1 cellular context compared by ENCODE assay signal in the genomic region with DNA sequence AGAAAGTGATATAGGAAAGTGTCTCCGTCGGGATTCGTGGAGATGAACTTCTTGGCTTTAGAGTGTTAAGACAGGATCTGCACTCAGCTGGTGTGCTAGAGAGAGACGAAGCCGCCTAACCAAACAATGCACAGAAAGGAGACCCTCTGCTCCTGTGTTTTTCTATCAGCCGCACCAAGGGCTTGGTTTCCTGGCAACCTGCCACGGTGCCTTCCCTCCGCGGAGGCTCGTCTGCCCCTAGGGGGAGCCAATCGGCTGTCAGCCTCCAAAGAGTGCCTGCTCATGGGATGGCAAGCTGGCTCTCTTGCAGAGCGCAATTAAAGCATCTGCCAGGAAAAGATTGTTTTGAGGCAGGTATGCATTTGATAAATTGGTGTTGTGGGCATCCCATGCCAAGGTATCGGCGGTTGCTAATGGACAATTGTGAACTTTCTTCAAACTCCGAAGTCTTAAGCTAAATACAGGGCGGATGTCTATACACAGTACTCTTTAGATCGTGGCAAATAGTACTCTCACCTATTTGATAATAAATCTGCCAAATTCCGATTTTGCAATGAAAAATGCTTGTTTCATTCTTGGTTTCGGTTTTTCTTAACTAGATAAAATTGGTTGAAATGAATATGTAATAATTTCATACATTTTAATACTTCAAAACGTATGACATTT.
TF ChIP-seq lines count a peak whose summit lies in the region.

No MANE protein-coding gene starts in this region.

TF ChIP-seq in HepG2, 621 proteins besides CTCF, POLR2A, EP300 and RAD21 (continued from another document and continues in another):
- TF ChIP-seq, protein P1, sequence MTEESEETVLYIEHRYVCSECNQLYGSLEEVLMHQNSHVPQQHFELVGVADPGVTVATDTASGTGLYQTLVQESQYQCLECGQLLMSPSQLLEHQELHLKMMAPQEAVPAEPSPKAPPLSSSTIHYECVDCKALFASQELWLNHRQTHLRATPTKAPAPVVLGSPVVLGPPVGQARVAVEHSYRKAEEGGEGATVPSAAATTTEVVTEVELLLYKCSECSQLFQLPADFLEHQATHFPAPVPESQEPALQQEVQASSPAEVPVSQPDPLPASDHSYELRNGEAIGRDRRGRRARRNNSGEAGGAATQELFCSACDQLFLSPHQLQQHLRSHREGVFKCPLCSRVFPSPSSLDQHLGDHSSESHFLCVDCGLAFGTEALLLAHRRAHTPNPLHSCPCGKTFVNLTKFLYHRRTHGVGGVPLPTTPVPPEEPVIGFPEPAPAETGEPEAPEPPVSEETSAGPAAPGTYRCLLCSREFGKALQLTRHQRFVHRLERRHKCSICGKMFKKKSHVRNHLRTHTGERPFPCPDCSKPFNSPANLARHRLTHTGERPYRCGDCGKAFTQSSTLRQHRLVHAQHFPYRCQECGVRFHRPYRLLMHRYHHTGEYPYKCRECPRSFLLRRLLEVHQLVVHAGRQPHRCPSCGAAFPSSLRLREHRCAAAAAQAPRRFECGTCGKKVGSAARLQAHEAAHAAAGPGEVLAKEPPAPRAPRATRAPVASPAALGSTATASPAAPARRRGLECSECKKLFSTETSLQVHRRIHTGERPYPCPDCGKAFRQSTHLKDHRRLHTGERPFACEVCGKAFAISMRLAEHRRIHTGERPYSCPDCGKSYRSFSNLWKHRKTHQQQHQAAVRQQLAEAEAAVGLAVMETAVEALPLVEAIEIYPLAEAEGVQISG (CRISPR knock-in tag; IDR thresholded peaks at IDR 0.05): peak; percentile 56
- no peak for TF ChIP-seq HOXD1 (CRISPR knock-in tag; IDR thresholded peaks at IDR 0.05)
- no peak for TF ChIP-seq ZFP1 (CRISPR knock-in tag; IDR thresholded peaks at IDR 0.05)
- TF ChIP-seq, protein P2, sequence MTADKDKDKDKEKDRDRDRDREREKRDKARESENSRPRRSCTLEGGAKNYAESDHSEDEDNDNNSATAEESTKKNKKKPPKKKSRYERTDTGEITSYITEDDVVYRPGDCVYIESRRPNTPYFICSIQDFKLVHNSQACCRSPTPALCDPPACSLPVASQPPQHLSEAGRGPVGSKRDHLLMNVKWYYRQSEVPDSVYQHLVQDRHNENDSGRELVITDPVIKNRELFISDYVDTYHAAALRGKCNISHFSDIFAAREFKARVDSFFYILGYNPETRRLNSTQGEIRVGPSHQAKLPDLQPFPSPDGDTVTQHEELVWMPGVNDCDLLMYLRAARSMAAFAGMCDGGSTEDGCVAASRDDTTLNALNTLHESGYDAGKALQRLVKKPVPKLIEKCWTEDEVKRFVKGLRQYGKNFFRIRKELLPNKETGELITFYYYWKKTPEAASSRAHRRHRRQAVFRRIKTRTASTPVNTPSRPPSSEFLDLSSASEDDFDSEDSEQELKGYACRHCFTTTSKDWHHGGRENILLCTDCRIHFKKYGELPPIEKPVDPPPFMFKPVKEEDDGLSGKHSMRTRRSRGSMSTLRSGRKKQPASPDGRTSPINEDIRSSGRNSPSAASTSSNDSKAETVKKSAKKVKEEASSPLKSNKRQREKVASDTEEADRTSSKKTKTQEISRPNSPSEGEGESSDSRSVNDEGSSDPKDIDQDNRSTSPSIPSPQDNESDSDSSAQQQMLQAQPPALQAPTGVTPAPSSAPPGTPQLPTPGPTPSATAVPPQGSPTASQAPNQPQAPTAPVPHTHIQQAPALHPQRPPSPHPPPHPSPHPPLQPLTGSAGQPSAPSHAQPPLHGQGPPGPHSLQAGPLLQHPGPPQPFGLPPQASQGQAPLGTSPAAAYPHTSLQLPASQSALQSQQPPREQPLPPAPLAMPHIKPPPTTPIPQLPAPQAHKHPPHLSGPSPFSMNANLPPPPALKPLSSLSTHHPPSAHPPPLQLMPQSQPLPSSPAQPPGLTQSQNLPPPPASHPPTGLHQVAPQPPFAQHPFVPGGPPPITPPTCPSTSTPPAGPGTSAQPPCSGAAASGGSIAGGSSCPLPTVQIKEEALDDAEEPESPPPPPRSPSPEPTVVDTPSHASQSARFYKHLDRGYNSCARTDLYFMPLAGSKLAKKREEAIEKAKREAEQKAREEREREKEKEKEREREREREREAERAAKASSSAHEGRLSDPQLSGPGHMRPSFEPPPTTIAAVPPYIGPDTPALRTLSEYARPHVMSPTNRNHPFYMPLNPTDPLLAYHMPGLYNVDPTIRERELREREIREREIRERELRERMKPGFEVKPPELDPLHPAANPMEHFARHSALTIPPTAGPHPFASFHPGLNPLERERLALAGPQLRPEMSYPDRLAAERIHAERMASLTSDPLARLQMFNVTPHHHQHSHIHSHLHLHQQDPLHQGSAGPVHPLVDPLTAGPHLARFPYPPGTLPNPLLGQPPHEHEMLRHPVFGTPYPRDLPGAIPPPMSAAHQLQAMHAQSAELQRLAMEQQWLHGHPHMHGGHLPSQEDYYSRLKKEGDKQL (CRISPR knock-in tag; IDR thresholded peaks at IDR 0.05; ENCODE audit: low read depth): no peak
- TF ChIP-seq, protein P3, sequence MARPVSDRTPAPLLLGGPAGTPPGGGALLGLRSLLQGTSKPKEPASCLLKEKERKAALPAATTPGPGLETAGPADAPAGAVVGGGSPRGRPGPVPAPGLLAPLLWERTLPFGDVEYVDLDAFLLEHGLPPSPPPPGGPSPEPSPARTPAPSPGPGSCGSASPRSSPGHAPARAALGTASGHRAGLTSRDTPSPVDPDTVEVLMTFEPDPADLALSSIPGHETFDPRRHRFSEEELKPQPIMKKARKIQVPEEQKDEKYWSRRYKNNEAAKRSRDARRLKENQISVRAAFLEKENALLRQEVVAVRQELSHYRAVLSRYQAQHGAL (CRISPR knock-in tag; IDR thresholded peaks at IDR 0.05; ENCODE audit: not compliant biosample characterization): no peak
- no peak for TF ChIP-seq TBP (CRISPR knock-in tag; IDR thresholded peaks at IDR 0.05)
- TF ChIP-seq HDAC2 (CRISPR knock-in tag; IDR thresholded peaks at IDR 0.05): no peak
- peak; percentile 82; the same call in 1 of the 2 replicates for TF ChIP-seq KDM2A (CRISPR knock-in tag; IDR thresholded peaks at IDR 0.05; ENCODE audit: borderline replicate concordance, low read depth)
- no peak for TF ChIP-seq KAT2B (IDR thresholded peaks at IDR 0.05; ENCODE audit: borderline replicate concordance, low read depth, low read length)
- peak; percentile 22; the same call in 1 of the 2 replicates for TF ChIP-seq HCFC1 (IDR thresholded peaks at IDR 0.05; ENCODE audit: low read depth, low read length)
- TF ChIP-seq ZNF124 (CRISPR knock-in tag; IDR thresholded peaks at IDR 0.05): no peak
- TF ChIP-seq CBX5 (CRISPR knock-in tag; IDR thresholded peaks at IDR 0.05; ENCODE audit: borderline replicate concordance): peak; percentile 55; the same call in 1 of the 2 replicates
- TF ChIP-seq, protein P4, sequence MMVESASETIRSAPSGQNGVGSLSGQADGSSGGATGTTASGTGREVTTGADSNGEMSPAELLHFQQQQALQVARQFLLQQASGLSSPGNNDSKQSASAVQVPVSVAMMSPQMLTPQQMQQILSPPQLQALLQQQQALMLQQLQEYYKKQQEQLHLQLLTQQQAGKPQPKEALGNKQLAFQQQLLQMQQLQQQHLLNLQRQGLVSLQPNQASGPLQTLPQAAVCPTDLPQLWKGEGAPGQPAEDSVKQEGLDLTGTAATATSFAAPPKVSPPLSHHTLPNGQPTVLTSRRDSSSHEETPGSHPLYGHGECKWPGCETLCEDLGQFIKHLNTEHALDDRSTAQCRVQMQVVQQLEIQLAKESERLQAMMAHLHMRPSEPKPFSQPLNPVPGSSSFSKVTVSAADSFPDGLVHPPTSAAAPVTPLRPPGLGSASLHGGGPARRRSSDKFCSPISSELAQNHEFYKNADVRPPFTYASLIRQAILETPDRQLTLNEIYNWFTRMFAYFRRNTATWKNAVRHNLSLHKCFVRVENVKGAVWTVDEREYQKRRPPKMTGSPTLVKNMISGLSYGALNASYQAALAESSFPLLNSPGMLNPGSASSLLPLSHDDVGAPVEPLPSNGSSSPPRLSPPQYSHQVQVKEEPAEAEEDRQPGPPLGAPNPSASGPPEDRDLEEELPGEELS (CRISPR knock-in tag; IDR thresholded peaks at IDR 0.05): no peak
- 0 out of 2 replicates have a peak, but pooled peaks have one; percentile 36 for TF ChIP-seq ZNF891 (CRISPR knock-in tag; IDR thresholded peaks at IDR 0.05)
- TF ChIP-seq, protein P5, sequence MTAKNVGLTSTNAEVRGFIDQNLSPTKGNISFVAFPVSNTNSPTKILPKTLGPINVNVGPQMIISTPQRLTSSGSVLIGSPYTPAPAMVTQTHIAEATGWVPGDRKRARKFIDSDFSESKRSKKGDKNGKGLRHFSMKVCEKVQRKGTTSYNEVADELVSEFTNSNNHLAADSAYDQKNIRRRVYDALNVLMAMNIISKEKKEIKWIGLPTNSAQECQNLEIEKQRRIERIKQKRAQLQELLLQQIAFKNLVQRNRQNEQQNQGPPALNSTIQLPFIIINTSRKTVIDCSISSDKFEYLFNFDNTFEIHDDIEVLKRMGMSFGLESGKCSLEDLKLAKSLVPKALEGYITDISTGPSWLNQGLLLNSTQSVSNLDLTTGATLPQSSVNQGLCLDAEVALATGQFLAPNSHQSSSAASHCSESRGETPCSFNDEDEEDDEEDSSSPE (CRISPR knock-in tag; IDR thresholded peaks at IDR 0.05): 0 out of 2 replicates have a peak, but pooled peaks have one; percentile 27
- no peak for TF ChIP-seq SAP130 (CRISPR knock-in tag; IDR thresholded peaks at IDR 0.05; ENCODE audit: low read depth)
- peak; percentile 46 for TF ChIP-seq TEAD3 (CRISPR knock-in tag; optimal IDR thresholded peaks at IDR 0.05; ENCODE audit: borderline replicate concordance)
- TF ChIP-seq AKAP8 (CRISPR knock-in tag; IDR thresholded peaks at IDR 0.05): no peak
- no peak for TF ChIP-seq ZFP82 (CRISPR knock-in tag; IDR thresholded peaks at IDR 0.05; ENCODE audit: borderline replicate concordance)
- TF ChIP-seq KLF15 (CRISPR knock-in tag; IDR thresholded peaks at IDR 0.05; ENCODE audit: borderline replicate concordance): no peak
- peak; percentile 66 for TF ChIP-seq STAG1 (CRISPR knock-in tag; IDR thresholded peaks at IDR 0.05)
- TF ChIP-seq, protein P6, sequence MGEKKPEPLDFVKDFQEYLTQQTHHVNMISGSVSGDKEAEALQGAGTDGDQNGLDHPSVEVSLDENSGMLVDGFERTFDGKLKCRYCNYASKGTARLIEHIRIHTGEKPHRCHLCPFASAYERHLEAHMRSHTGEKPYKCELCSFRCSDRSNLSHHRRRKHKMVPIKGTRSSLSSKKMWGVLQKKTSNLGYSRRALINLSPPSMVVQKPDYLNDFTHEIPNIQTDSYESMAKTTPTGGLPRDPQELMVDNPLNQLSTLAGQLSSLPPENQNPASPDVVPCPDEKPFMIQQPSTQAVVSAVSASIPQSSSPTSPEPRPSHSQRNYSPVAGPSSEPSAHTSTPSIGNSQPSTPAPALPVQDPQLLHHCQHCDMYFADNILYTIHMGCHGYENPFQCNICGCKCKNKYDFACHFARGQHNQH (CRISPR knock-in tag; IDR thresholded peaks at IDR 0.05): peak; percentile 56; the same call in 1 of the 2 replicates
- TF ChIP-seq PAWR (CRISPR knock-in tag; IDR thresholded peaks at IDR 0.05; ENCODE audit: borderline replicate concordance): no peak
- no peak for TF ChIP-seq PHF5A (CRISPR knock-in tag; IDR thresholded peaks at IDR 0.05; ENCODE audit: low read depth, unreplicated experiment)
- 0 out of 2 replicates have a peak, but pooled peaks have one; percentile 40 for TF ChIP-seq ZMYM4 (CRISPR knock-in tag; IDR thresholded peaks at IDR 0.05)
- TF ChIP-seq, protein P7, sequence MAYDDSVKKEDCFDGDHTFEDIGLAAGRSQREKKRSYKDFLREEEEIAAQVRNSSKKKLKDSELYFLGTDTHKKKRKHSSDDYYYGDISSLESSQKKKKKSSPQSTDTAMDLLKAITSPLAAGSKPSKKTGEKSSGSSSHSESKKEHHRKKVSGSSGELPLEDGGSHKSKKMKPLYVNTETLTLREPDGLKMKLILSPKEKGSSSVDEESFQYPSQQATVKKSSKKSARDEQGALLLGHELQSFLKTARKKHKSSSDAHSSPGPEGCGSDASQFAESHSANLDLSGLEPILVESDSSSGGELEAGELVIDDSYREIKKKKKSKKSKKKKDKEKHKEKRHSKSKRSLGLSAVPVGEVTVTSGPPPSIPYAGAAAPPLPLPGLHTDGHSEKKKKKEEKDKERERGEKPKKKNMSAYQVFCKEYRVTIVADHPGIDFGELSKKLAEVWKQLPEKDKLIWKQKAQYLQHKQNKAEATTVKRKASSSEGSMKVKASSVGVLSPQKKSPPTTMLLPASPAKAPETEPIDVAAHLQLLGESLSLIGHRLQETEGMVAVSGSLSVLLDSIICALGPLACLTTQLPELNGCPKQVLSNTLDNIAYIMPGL (CRISPR knock-in tag; IDR thresholded peaks at IDR 0.05; ENCODE audit: borderline replicate concordance in 1 of 2, low read depth in 1 of 2): peak; percentile 33 to 61; a peak in 1 of 4 replicates
- TF ChIP-seq MED8 (CRISPR knock-in tag; IDR thresholded peaks at IDR 0.05; ENCODE audit: insufficient replicate concordance): no peak
- TF ChIP-seq, protein P8, sequence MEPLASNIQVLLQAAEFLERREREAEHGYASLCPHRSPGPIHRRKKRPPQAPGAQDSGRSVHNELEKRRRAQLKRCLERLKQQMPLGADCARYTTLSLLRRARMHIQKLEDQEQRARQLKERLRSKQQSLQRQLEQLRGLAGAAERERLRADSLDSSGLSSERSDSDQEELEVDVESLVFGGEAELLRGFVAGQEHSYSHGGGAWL (CRISPR knock-in tag; IDR thresholded peaks at IDR 0.05): no peak
- no peak for TF ChIP-seq ZNF570 (CRISPR knock-in tag; IDR thresholded peaks at IDR 0.05; ENCODE audit: borderline replicate concordance)
- TF ChIP-seq RNF2 (conservative IDR thresholded peaks at IDR 0.05; ENCODE audit: low read depth): no peak
- TF ChIP-seq ZNF530 (CRISPR knock-in tag; IDR thresholded peaks at IDR 0.05; ENCODE audit: low read depth): no peak
- TF ChIP-seq, protein P9, sequence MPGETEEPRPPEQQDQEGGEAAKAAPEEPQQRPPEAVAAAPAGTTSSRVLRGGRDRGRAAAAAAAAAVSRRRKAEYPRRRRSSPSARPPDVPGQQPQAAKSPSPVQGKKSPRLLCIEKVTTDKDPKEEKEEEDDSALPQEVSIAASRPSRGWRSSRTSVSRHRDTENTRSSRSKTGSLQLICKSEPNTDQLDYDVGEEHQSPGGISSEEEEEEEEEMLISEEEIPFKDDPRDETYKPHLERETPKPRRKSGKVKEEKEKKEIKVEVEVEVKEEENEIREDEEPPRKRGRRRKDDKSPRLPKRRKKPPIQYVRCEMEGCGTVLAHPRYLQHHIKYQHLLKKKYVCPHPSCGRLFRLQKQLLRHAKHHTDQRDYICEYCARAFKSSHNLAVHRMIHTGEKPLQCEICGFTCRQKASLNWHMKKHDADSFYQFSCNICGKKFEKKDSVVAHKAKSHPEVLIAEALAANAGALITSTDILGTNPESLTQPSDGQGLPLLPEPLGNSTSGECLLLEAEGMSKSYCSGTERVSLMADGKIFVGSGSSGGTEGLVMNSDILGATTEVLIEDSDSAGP (CRISPR knock-in tag; IDR thresholded peaks at IDR 0.05; ENCODE audit: borderline replicate concordance): peak; percentile 27; the same call in 1 of the 2 replicates
- TF ChIP-seq, protein P10, sequence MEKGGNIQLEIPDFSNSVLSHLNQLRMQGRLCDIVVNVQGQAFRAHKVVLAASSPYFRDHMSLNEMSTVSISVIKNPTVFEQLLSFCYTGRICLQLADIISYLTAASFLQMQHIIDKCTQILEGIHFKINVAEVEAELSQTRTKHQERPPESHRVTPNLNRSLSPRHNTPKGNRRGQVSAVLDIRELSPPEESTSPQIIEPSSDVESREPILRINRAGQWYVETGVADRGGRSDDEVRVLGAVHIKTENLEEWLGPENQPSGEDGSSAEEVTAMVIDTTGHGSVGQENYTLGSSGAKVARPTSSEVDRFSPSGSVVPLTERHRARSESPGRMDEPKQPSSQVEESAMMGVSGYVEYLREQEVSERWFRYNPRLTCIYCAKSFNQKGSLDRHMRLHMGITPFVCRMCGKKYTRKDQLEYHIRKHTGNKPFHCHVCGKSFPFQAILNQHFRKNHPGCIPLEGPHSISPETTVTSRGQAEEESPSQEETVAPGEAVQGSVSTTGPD (CRISPR knock-in tag; IDR thresholded peaks at IDR 0.05): no peak
- no peak for TF ChIP-seq ZNF138 (CRISPR knock-in tag; IDR thresholded peaks at IDR 0.05; ENCODE audit: low read depth)
- no peak for TF ChIP-seq ARNTL (CRISPR knock-in tag; IDR thresholded peaks at IDR 0.05)
- no peak for TF ChIP-seq ZNF629 (CRISPR knock-in tag; conservative IDR thresholded peaks at IDR 0.05)
